19 cellular contexts compared by ENCODE assay signal in the genomic region with DNA sequence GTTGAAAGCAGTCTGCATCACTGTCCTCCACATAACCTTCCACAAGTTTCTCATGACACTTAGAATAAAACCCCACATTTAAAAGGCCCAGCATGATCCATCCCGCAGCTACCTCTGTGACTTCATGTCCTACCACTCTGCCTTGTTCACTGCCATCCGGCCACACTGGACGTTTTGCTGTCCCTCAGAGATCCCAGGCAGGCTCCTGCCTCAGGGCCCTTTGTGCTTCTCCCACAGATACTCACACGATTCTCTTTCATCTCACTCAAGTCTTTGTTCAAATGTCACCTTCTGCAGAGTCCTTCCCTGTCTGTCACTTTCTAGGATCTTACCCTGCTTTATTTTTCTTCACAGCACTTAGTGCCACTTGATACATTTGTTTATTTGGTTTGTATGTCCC.
DNase-seq lines count a peak whose midpoint lies in the region; FAIRE-seq and TF ChIP-seq lines count a peak whose summit lies in the region.
"Had no signal": no experiment of that assay in that cellular context is flagged by ENCODE, and none has a peak within 500 bp of the region (broad histone marks: within the 10 kb centered on the region; RNA-seq: fewer than 3 reads in every experiment).

No MANE protein-coding gene starts in this region.

- DNase-seq in NCI-H146 (lab: John Stamatoyannopoulos, UW), result peak; percentile 62
- DNase-seq in NCI-H146 treated with DMSO at 0.1 percent for 48 hours (lab: John Stamatoyannopoulos, UW; ENCODE audit: unreplicated experiment), result no peak
- DNase-seq in GM18507 (ENCODE audit: extremely low spot score, insufficient read length, low read depth), result no peak
- peak; percentile 88 for DNase-seq in NCI-H69 (lab: John Stamatoyannopoulos, UW)
- DNase-seq in nephron progenitor cell, result no peak
- DNase-seq in NCI-H748 (lab: John Stamatoyannopoulos, UW; ENCODE audit: unreplicated experiment), result no peak
- no peak for DNase-seq in effector memory CD4-positive, alpha-beta T cell
- DNase-seq in suprapubic skin (ENCODE audit: low spot score in 2 of 2), result no peak
- DNase-seq: 8988T, GF-D8, GOT3, MM.1S, NCI-H1694, NCI-H2081 treated with DMSO at 0.1 percent for 48 hours, NCI-H446 treated with DMSO at 0.1 percent for 48 hours, PC-9, SJCRH30 had no signal

- TF ChIP-seq EP300 in suprapubic skin (IDR thresholded peaks at IDR 0.05), result no peak

- H3K4me3 Mint-ChIP-seq in nephron progenitor cell, result no peak overlapping the region
- H3K4me3 Mint-ChIP-seq: CD14-positive monocyte had no signal

- TF ChIP-seq CTCF in nephron progenitor cell (IDR thresholded peaks at IDR 0.05), result no peak
- TF ChIP-seq CTCF in suprapubic skin (IDR thresholded peaks at IDR 0.05), result no peak

- TF ChIP-seq POLR2A in suprapubic skin (IDR thresholded peaks at IDR 0.05), result no peak

- FAIRE-seq in GM18507 (lab: Jason Lieb, UNC), result peak; percentile 5

- H3K36me3 ChIP-seq in effector memory CD4-positive, alpha-beta T cell (ENCODE audit: control insufficient read depth, insufficient read depth, low read length), result no peaks in the 10 kb centered on the region
- H3K36me3 ChIP-seq in suprapubic skin, result no peaks in the 10 kb centered on the region
- H3K36me3 ChIP-seq: SJCRH30 had no signal

- no peaks in the 10 kb centered on the region for H3K4me1 ChIP-seq in effector memory CD4-positive, alpha-beta T cell (ENCODE audit: control insufficient read depth, insufficient read depth, low read length, poor library complexity, severe bottlenecking)
- H3K4me1 ChIP-seq in suprapubic skin, result no peaks in the 10 kb centered on the region
- H3K4me1 ChIP-seq: SJCRH30 had no signal

- WGBS in suprapubic skin, result 87% methylated on average over 4 of the region's 4 CpGs

- H3K27ac ChIP-seq in effector memory CD4-positive, alpha-beta T cell (ENCODE audit: insufficient read depth, low read length, poor library complexity, severe bottlenecking), result no peak overlapping the region
- H3K27ac ChIP-seq in suprapubic skin, result no peak overlapping the region
- H3K27ac ChIP-seq: PC-9, RWPE1, SJCRH30 had no signal

- H3K27me3 Mint-ChIP-seq in nephron progenitor cell (ENCODE audit: low read depth, poor library complexity), result peaks cover 7% of the 10 kb centered on the region

- no peak overlapping the region for H3K4me3 ChIP-seq in effector memory CD4-positive, alpha-beta T cell (ENCODE audit: insufficient read depth, low read depth, low read length, poor library complexity, severe bottlenecking)
- no peak overlapping the region for H3K4me3 ChIP-seq in suprapubic skin
- H3K4me3 ChIP-seq: PC-9, SJCRH30 had no signal

- H3K9me3 ChIP-seq in effector memory CD4-positive, alpha-beta T cell (ENCODE audit: control insufficient read depth, low read length), result no peaks in the 10 kb centered on the region
- no peaks in the 10 kb centered on the region for H3K9me3 ChIP-seq in suprapubic skin
- H3K9me3 ChIP-seq: SJCRH30 had no signal

- peaks cover 16% of the 10 kb centered on the region for H3K4me1 Mint-ChIP-seq in nephron progenitor cell
- H3K4me1 Mint-ChIP-seq: CD14-positive monocyte had no signal

- H3K9me3 Mint-ChIP-seq in nephron progenitor cell, result no peaks in the 10 kb centered on the region

- no peaks in the 10 kb centered on the region for H3K36me3 Mint-ChIP-seq in nephron progenitor cell (ENCODE audit: low read depth)

- H3K27ac Mint-ChIP-seq in nephron progenitor cell, result peak overlapping the region; percentile 39
- H3K27ac Mint-ChIP-seq: CD14-positive monocyte had no signal

- H3K27me3 ChIP-seq in effector memory CD4-positive, alpha-beta T cell (replicated peaks; ENCODE audit: control insufficient read depth, insufficient read depth, low read length, poor library complexity, severe bottlenecking), result no peaks in the 10 kb centered on the region
- H3K27me3 ChIP-seq in suprapubic skin, result no peaks in the 10 kb centered on the region
- H3K27me3 ChIP-seq: SJCRH30 had no signal

Comparison
In these comparisons a context has a peak if more than half of its experiments do, and no peak if none do; other contexts are left out.
1. DNase-seq: peak in NCI-H146 (single experiment) and NCI-H69 (single experiment); none in NCI-H146 treated with DMSO at 0.1 percent for 48 hours (single experiment), GM18507 (single experiment), nephron progenitor cell (single experiment), NCI-H748 (single experiment), effector memory CD4-positive, alpha-beta T cell (0 of 3) and suprapubic skin (0 of 2).